2 cellular contexts compared by ENCODE assay signal in genomic region chr19:19550972-19551861, GRCh38.
TF ChIP-seq lines count a peak whose summit lies in the region.

No MANE protein-coding gene starts in this region.

TF ChIP-seq in HEK293, 187 proteins besides CTCF, POLR2A, EP300 and RAD21:
- TF ChIP-seq ZFP3 (tag by site-specific recombination; IDR thresholded peaks at IDR 0.05; ENCODE audit: low read depth) (peak; percentile 95), ZNF426 (tag by site-specific recombination; IDR thresholded peaks at IDR 0.05) (no peak)

TF ChIP-seq in K562, 482 proteins besides CTCF, POLR2A, EP300 and RAD21:
- peak; percentile 51; the same call in 1 of the 2 replicates for TF ChIP-seq ZNF316 (IDR thresholded peaks at IDR 0.05)
- peak; percentile 38 to 55; a peak in 1 of 4 replicates for TF ChIP-seq KDM1A (IDR thresholded peaks at IDR 0.05)
- no peak for TF ChIP-seq ZNF184 (CRISPR knock-in tag; IDR thresholded peaks at IDR 0.05)
- no peak for TF ChIP-seq TCF7L2 (IDR thresholded peaks at IDR 0.05; ENCODE audit: low read depth, low read length)
- TF ChIP-seq TCFL5 (CRISPR knock-in tag; conservative IDR thresholded peaks at IDR 0.05) = no peak
- 0 out of 2 replicates have a peak, but pooled peaks have one; percentile 38 for TF ChIP-seq HDAC2 (IDR thresholded peaks at IDR 0.05)
- no peak for TF ChIP-seq PKNOX1 (IDR thresholded peaks at IDR 0.05)
- peak; percentile 61; the same call in 1 of the 2 replicates for TF ChIP-seq ADNP (tag; IDR thresholded peaks at IDR 0.05)
- TF ChIP-seq BCLAF1 (IDR thresholded peaks at IDR 0.05; ENCODE audit: borderline replicate concordance in 1 of 2, control insufficient read depth in 1 of 2, low read depth in 2 of 2, low read length in 1 of 2) = no peak
- TF ChIP-seq BCOR (IDR thresholded peaks at IDR 0.05) = peak; percentile 77
- no peak for TF ChIP-seq ZBTB11 (CRISPR knock-in tag; IDR thresholded peaks at IDR 0.05)
- no peak for TF ChIP-seq NFYB (IDR thresholded peaks at IDR 0.05; ENCODE audit: extremely low read depth, insufficient read length)
